Comparison of ENCODE assay signal across 8 cellular contexts in the genomic region with DNA sequence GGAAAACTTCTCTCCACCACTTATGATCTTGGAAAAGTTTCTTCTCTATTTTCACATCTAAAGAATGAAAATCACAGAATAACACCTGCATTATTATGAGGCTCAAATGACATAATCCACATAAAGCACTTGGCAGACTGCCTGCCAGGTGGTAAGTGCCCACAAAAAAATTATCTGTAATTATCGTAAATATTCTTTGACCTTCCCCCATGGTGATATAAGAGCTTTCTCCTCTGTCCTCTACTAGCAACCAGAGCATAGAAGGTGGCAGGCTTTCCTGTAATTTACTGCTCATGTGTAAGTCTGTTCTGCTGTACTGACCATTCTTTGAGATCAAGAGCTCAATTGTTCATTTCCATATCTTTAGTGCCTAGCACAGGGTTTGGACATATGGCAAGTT.
DNase-seq lines count a peak whose midpoint lies in the region; ATAC-seq lines count a peak whose summit lies in the region.

No MANE protein-coding gene starts in this region.

- peak overlapping the region; percentile 77 for H3K27ac Mint-ChIP-seq in dendritic cell treated with granulocyte-macrophage colony-stimulating factor and Interleukin-4, amounts not matched to agents 40 ng/mL and 50 ng/mL, for 4 days
- peak overlapping the region; percentile 74 to 95 for H3K27ac Mint-ChIP-seq in stimulated activated naive CD8-positive, alpha-beta T cell treated with anti-CD3 and anti-CD28 coated beads, Interleukin-15, amount 100 ng/mL, for 72 hours

- H3K79me2 ChIP-seq in ACC112 (ENCODE audit: control insufficient read depth, insufficient read depth, low read length, unreplicated experiment) = no peaks in the 10 kb centered on the region

- H3K9me3 Mint-ChIP-seq in dendritic cell treated with granulocyte-macrophage colony-stimulating factor and Interleukin-4, amounts not matched to agents 40 ng/mL and 50 ng/mL, for 4 days = no peaks in the 10 kb centered on the region
- no peaks in the 10 kb centered on the region for H3K9me3 Mint-ChIP-seq in stimulated activated naive CD8-positive, alpha-beta T cell treated with anti-CD3 and anti-CD28 coated beads, Interleukin-15, amount 100 ng/mL, for 72 hours

- no peak overlapping the region for H3K4me3 ChIP-seq in ACC112 (ENCODE audit: low read depth, low read length)

- no peak overlapping the region; the same call in 1 of the 2 replicates for H3K27ac ChIP-seq in ACC112 (ENCODE audit: low read depth, low read length)

- DNase-seq in NCI-H2029 treated with DMSO at 0.1 percent for 48 hours (lab: John Stamatoyannopoulos, UW) (peak; percentile 45), hippocampal formation (lab: John Stamatoyannopoulos, UW) (no peak), HuH-7.5 (ENCODE audit: low spot score) (no peak)
- no peak for DNase-seq in stimulated activated naive CD8-positive, alpha-beta T cell treated with anti-CD3 and anti-CD28 coated beads, Interleukin-15, amount 100 ng/mL, for 72 hours

- H3K27me3 Mint-ChIP-seq in dendritic cell treated with granulocyte-macrophage colony-stimulating factor and Interleukin-4, amounts not matched to agents 40 ng/mL and 50 ng/mL, for 4 days = no peaks in the 10 kb centered on the region
- H3K27me3 Mint-ChIP-seq in stimulated activated naive CD8-positive, alpha-beta T cell treated with anti-CD3 and anti-CD28 coated beads, Interleukin-15, amount 100 ng/mL, for 72 hours = no peaks in the 10 kb centered on the region

- H3K4me1 Mint-ChIP-seq in dendritic cell treated with granulocyte-macrophage colony-stimulating factor and Interleukin-4, amounts not matched to agents 40 ng/mL and 50 ng/mL, for 4 days (ENCODE audit: low read depth) = peaks cover 70% of the 10 kb centered on the region
- H3K4me1 Mint-ChIP-seq in stimulated activated naive CD8-positive, alpha-beta T cell treated with anti-CD3 and anti-CD28 coated beads, Interleukin-15, amount 100 ng/mL, for 72 hours = peaks cover 17% of the 10 kb centered on the region

- H3K4me1 ChIP-seq in ACC112 (ENCODE audit: control insufficient read depth, insufficient read depth, low read length, unreplicated experiment) = peaks cover 12% of the 10 kb centered on the region

- no peaks in the 10 kb centered on the region for H3K36me3 ChIP-seq in ACC112 (ENCODE audit: insufficient read depth, low read length)

- ATAC-seq in GM21367 (IDR thresholded peaks at IDR 0.05; ENCODE audit: unreplicated experiment) (peak; percentile 16), HG03196 (IDR thresholded peaks at IDR 0.05; ENCODE audit: unreplicated experiment) (no peak)
- ATAC-seq in stimulated activated naive CD8-positive, alpha-beta T cell treated with anti-CD3 and anti-CD28 coated beads, Interleukin-15, amount 100 ng/mL, for 72 hours = no peak

- H3K36me3 Mint-ChIP-seq in dendritic cell treated with granulocyte-macrophage colony-stimulating factor and Interleukin-4, amounts not matched to agents 40 ng/mL and 50 ng/mL, for 4 days (ENCODE audit: low read depth) = no peaks in the 10 kb centered on the region

- H2AFZ ChIP-seq in ACC112 (ENCODE audit: low read length, unreplicated experiment) = peak overlapping the region; percentile 69

- H3K27me3 ChIP-seq in ACC112 (ENCODE audit: insufficient read depth, low read length) = no peaks in the 10 kb centered on the region

- no peak overlapping the region for H3K4me3 Mint-ChIP-seq in dendritic cell treated with granulocyte-macrophage colony-stimulating factor and Interleukin-4, amounts not matched to agents 40 ng/mL and 50 ng/mL, for 4 days
- peak overlapping the region; percentile 85 for H3K4me3 Mint-ChIP-seq in stimulated activated naive CD8-positive, alpha-beta T cell treated with anti-CD3 and anti-CD28 coated beads, Interleukin-15, amount 100 ng/mL, for 72 hours

- intact Hi-C loops in dendritic cell treated with granulocyte-macrophage colony-stimulating factor and Interleukin-4, amounts not matched to agents 40 ng/mL and 50 ng/mL, for 4 days (cut with micrococcal nuclease) = loop anchor here (5.0 kb wide), 1 partner anchor 51 kb away; no protein-coding TSS in a partner anchor
